Comparison of ENCODE assay signal across 1 cellular context in the genomic region with DNA sequence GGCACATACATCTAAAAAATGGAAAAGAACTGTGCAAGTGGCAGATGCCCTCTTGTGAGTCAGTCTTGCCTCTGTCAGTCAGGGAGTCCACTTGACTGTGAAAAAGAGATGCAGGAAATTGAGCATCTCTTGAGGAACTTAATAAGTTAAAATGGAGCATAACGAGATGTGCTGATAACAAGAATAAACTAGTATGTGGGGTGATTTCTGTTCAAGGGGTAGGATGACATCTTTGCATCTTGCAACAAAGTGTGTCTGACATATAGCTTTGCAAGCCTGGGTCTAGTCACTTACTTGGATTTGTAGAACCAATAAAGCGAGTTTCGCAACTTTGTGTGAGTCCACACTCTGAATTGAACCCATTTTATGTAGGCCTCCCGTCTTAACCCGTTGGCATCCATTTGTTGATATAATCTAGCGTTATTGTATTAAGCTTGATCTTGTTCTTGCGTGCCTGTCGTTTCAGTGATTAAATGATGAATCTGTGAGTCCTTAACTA.
TF ChIP-seq lines count a peak whose summit lies in the region.

No MANE protein-coding gene starts in this region.

TF ChIP-seq in SK-N-SH treated with all-trans-retinoic acid at 6 μM for 48 hours, 23 proteins besides CTCF, POLR2A, EP300 and RAD21 (continued from another document):
- TF ChIP-seq, protein P1, sequence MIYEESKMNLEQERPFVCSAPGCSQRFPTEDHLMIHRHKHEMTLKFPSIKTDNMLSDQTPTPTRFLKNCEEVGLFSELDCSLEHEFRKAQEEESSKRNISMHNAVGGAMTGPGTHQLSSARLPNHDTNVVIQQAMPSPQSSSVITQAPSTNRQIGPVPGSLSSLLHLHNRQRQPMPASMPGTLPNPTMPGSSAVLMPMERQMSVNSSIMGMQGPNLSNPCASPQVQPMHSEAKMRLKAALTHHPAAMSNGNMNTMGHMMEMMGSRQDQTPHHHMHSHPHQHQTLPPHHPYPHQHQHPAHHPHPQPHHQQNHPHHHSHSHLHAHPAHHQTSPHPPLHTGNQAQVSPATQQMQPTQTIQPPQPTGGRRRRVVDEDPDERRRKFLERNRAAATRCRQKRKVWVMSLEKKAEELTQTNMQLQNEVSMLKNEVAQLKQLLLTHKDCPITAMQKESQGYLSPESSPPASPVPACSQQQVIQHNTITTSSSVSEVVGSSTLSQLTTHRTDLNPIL (CRISPR knock-in tag; IDR thresholded peaks at IDR 0.05; ENCODE audit: low read depth), result no peak
- no peak for TF ChIP-seq BACH2 (CRISPR knock-in tag; IDR thresholded peaks at IDR 0.05; ENCODE audit: borderline replicate concordance)
- TF ChIP-seq, protein P2, sequence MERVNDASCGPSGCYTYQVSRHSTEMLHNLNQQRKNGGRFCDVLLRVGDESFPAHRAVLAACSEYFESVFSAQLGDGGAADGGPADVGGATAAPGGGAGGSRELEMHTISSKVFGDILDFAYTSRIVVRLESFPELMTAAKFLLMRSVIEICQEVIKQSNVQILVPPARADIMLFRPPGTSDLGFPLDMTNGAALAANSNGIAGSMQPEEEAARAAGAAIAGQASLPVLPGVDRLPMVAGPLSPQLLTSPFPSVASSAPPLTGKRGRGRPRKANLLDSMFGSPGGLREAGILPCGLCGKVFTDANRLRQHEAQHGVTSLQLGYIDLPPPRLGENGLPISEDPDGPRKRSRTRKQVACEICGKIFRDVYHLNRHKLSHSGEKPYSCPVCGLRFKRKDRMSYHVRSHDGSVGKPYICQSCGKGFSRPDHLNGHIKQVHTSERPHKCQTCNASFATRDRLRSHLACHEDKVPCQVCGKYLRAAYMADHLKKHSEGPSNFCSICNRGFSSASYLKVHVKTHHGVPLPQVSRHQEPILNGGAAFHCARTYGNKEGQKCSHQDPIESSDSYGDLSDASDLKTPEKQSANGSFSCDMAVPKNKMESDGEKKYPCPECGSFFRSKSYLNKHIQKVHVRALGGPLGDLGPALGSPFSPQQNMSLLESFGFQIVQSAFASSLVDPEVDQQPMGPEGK (CRISPR knock-in tag; IDR thresholded peaks at IDR 0.05; ENCODE audit: borderline replicate concordance), result no peak
